Comparison of ENCODE assay signal across 9 cellular contexts in genomic region chr6:65955034-65955433, GRCh38.
"Had no signal": no experiment of that assay in that cellular context is flagged by ENCODE, and none has a peak within 500 bp of the region (broad histone marks: within the 10 kb centered on the region; RNA-seq: fewer than 3 reads in every experiment).

No MANE protein-coding gene starts in this region.

- H3K4me3 Mint-ChIP-seq: IgD-negative memory B cell had no signal

- H3K4me2 ChIP-seq: KMS-11 had no signal

- H3K27ac ChIP-seq: HL-60, KMS-11 had no signal

- H3K4me3 ChIP-seq: K562 had no signal

- ATAC-seq: HepG2, K562 had no signal

- H3K36me3 Mint-ChIP-seq: IgD-negative memory B cell had no signal

- FAIRE-seq: HepG2, HTR-8/SVneo, K562 had no signal

- H3K27ac Mint-ChIP-seq: IgD-negative memory B cell had no signal

- H3K9ac ChIP-seq: KMS-11 had no signal

- DNase-seq: IMR-90, KBM-7, KG1 had no signal

- H3K27me3 Mint-ChIP-seq: IgD-negative memory B cell had no signal

- H3K4me1 Mint-ChIP-seq: IgD-negative memory B cell had no signal
